In the genomic region with DNA sequence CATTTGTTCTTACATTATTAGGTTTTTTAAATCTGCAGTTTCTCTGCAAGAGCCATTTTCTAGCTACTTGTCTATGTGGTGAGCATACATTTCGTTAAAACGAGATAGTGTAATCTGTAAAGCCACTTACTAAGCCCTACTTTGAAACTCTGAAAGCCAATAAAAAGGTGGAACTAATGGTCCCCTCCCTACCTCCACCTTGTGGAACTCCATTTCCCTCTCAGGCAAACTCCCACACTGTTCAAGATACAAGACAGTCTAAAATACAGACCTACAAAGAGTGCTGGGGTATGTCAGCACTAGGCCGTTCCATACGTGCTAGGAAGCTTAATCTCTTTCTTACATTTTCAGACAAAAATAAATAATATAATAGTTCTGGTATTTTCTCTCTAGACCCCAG, we compare ENCODE assay signal across 1 cellular context.
TF ChIP-seq lines count a peak whose summit lies in the region.

No MANE protein-coding gene starts in this region.

TF ChIP-seq in GM23338, 12 proteins besides CTCF, POLR2A, EP300 and RAD21 (continued from another document):
- TF ChIP-seq REST (IDR thresholded peaks at IDR 0.05; ENCODE audit: unreplicated experiment), result no peak
- no peak for TF ChIP-seq ZNF462 (CRISPR knock-in tag; IDR thresholded peaks at IDR 0.05)
- TF ChIP-seq, protein P1, sequence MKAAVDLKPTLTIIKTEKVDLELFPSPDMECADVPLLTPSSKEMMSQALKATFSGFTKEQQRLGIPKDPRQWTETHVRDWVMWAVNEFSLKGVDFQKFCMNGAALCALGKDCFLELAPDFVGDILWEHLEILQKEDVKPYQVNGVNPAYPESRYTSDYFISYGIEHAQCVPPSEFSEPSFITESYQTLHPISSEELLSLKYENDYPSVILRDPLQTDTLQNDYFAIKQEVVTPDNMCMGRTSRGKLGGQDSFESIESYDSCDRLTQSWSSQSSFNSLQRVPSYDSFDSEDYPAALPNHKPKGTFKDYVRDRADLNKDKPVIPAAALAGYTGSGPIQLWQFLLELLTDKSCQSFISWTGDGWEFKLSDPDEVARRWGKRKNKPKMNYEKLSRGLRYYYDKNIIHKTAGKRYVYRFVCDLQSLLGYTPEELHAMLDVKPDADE (IDR thresholded peaks at IDR 0.05), result no peak
- no peak for TF ChIP-seq JUNB (IDR thresholded peaks at IDR 0.05; ENCODE audit: unreplicated experiment)
- no peak for TF ChIP-seq STAT1 (IDR thresholded peaks at IDR 0.05; ENCODE audit: unreplicated experiment)
- TF ChIP-seq ZNF114 (CRISPR knock-in tag; IDR thresholded peaks at IDR 0.05), result no peak
- no peak for TF ChIP-seq NANOG (IDR thresholded peaks at IDR 0.05; ENCODE audit: borderline replicate concordance)
- no peak for TF ChIP-seq EZH2 (IDR thresholded peaks at IDR 0.05; ENCODE audit: low read depth, unreplicated experiment)
- TF ChIP-seq POLR2AphosphoS5 (IDR thresholded peaks at IDR 0.05; ENCODE audit: low read depth), result no peak
